In the genomic region with DNA sequence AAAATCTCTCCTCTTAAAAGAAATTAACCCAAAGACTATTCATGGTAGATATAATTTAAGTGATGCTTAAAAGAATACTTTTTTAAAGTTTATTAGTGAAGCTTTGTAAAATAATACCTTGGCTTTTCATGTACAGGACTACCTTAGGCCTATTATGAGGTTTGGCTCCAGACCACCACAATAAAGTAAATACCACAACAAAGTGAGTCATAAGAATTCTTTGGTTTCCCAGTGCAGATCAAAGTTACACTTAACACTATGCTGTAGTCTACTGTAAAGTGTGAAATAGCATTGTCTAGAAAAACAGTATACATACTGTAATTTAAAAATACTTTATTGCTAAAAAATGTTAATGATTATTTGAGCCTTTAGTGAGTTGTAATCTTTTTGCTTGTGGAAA, we compare ENCODE assay signal across 18 cellular contexts. TPM values are rescaled to one million over a fixed set of nuclear protein-coding genes. Genes with fewer than 3 reads are reported as not detected.
A peak's percentile ranks its signal among the peaks of the same experiment; 100 is the strongest.
DNase-seq lines count a peak whose midpoint lies in the region; ATAC-seq and TF ChIP-seq lines count a peak whose summit lies in the region.
"Had no signal": no experiment of that assay in that cellular context is flagged by ENCODE, and none has a peak within 500 bp of the region (broad histone marks: within the 10 kb centered on the region; RNA-seq: fewer than 3 reads in every experiment).

No MANE protein-coding gene starts in this region.

- no peaks in the 10 kb centered on the region for H3K9me3 Mint-ChIP-seq in activated T-helper 17 cell treated with anti-CD3 and anti-CD28 coated beads, Interleukin-2, amount 50 U/mL, for 72 hours
- H3K9me3 Mint-ChIP-seq: activated naive CD4-positive, alpha-beta T cell treated with anti-CD3 and anti-CD28 coated beads, Interleukin-2, amount 50 U/mL, for 24 hours; CD8-positive, alpha-beta memory T cell; stimulated activated naive CD8-positive, alpha-beta T cell treated with anti-CD3 and anti-CD28 coated beads, Interleukin-15, Interleukin-2, amounts not matched to agents 100 ng/mL and 50 ng/mL, for 24 hours had no signal

- no peak overlapping the region for H3K4me3 Mint-ChIP-seq in activated T-helper 17 cell treated with anti-CD3 and anti-CD28 coated beads, Interleukin-2, amount 50 U/mL, for 72 hours
- H3K4me3 Mint-ChIP-seq: activated naive CD4-positive, alpha-beta T cell treated with anti-CD3 and anti-CD28 coated beads, Interleukin-2, amount 50 U/mL, for 24 hours; stimulated activated naive CD8-positive, alpha-beta T cell treated with anti-CD3 and anti-CD28 coated beads, Interleukin-15, Interleukin-2, amounts not matched to agents 100 ng/mL and 50 ng/mL, for 24 hours had no signal

- H3K27me3 ChIP-seq in ACC112 (ENCODE audit: insufficient read depth, low read length): no peaks in the 10 kb centered on the region
- no peaks in the 10 kb centered on the region for H3K27me3 ChIP-seq in WERI-Rb-1 (ENCODE audit: insufficient read depth, low read depth, severe bottlenecking)
- H3K27me3 ChIP-seq: upper lobe of left lung had no signal

- H3K4me3 ChIP-seq in ACC112 (ENCODE audit: low read depth, low read length) (no peak overlapping the region), WERI-Rb-1 (ENCODE audit: low read depth, low read length) (no peak overlapping the region)
- H3K4me3 ChIP-seq: upper lobe of left lung had no signal

- peak overlapping the region; percentile 17 for H3K27ac Mint-ChIP-seq in activated T-helper 17 cell treated with anti-CD3 and anti-CD28 coated beads, Interleukin-2, amount 50 U/mL, for 72 hours
- H3K27ac Mint-ChIP-seq: stimulated activated naive CD8-positive, alpha-beta T cell treated with anti-CD3 and anti-CD28 coated beads, Interleukin-15, Interleukin-2, amounts not matched to agents 100 ng/mL and 50 ng/mL, for 24 hours had no signal

- no peak overlapping the region for H2AFZ ChIP-seq in ACC112 (ENCODE audit: low read length, unreplicated experiment)

- peaks cover 24% of the 10 kb centered on the region for H3K4me1 Mint-ChIP-seq in activated T-helper 17 cell treated with anti-CD3 and anti-CD28 coated beads, Interleukin-2, amount 50 U/mL, for 72 hours

- peak overlapping the region; percentile 69 for H3K27ac ChIP-seq in ACC112 (ENCODE audit: low read depth, low read length)
- H3K27ac ChIP-seq in WERI-Rb-1: no peak overlapping the region
- H3K27ac ChIP-seq: upper lobe of left lung had no signal

- no peak for TF ChIP-seq CTCF in WERI-Rb-1 (IDR thresholded peaks at IDR 0.05; ENCODE audit: low read depth, low read length)

- H3K9me3 ChIP-seq in WERI-Rb-1 (ENCODE audit: severe bottlenecking): peaks cover 9% of the 10 kb centered on the region
- H3K9me3 ChIP-seq: upper lobe of left lung had no signal

- ATAC-seq in activated T-helper 17 cell treated with anti-CD3 and anti-CD28 coated beads, Interleukin-2, amount 50 U/mL, for 72 hours (replicated peaks): peak; percentile 37
- no peak for ATAC-seq in GM21619 (IDR thresholded peaks at IDR 0.05; ENCODE audit: unreplicated experiment)

- H3K36me3 ChIP-seq in ACC112 (ENCODE audit: insufficient read depth, low read length) (peaks cover 64% of the 10 kb centered on the region), WERI-Rb-1 (peaks cover 95% of the 10 kb centered on the region)

- H3K36me3 Mint-ChIP-seq in activated T-helper 17 cell treated with anti-CD3 and anti-CD28 coated beads, Interleukin-2, amount 50 U/mL, for 72 hours (ENCODE audit: low read depth): peaks cover 100% of the 10 kb centered on the region

- in situ Hi-C loops in ACHN (cut with HindIII; ENCODE audit: low pct_ligation_motif_present, low pct_unique_long_range_greater_than_20kb, low sequenced_read_pairs): no loop called here

- H3K79me2 ChIP-seq in ACC112 (ENCODE audit: control insufficient read depth, insufficient read depth, low read length, unreplicated experiment): peaks cover 68% of the 10 kb centered on the region

- peaks cover 50% of the 10 kb centered on the region for H3K4me1 ChIP-seq in ACC112 (ENCODE audit: control insufficient read depth, insufficient read depth, low read length, unreplicated experiment)
- H3K4me1 ChIP-seq: upper lobe of left lung had no signal

- no peaks in the 10 kb centered on the region for H3K27me3 Mint-ChIP-seq in activated T-helper 17 cell treated with anti-CD3 and anti-CD28 coated beads, Interleukin-2, amount 50 U/mL, for 72 hours
- H3K27me3 Mint-ChIP-seq: activated naive CD4-positive, alpha-beta T cell treated with anti-CD3 and anti-CD28 coated beads, Interleukin-2, amount 50 U/mL, for 24 hours; CD8-positive, alpha-beta memory T cell; stimulated activated naive CD8-positive, alpha-beta T cell treated with anti-CD3 and anti-CD28 coated beads, Interleukin-15, Interleukin-2, amounts not matched to agents 100 ng/mL and 50 ng/mL, for 24 hours had no signal

- DNase-seq in HCEC 1CT (peak; percentile 50), iris pigment epithelial cell (ENCODE audit: low read depth) (peak; percentile 50), OCI-M1 (lab: John Stamatoyannopoulos, UW) (no peak), WERI-Rb-1 (no peak), ACHN (no peak)
- DNase-seq: activated CD4-positive, alpha-beta T cell treated with anti-CD3 and anti-CD28 coated beads for 4 hours; activated T-cell treated with anti-CD3 and anti-CD28 coated beads, Interleukin-2, amount 50 U/mL, for 1 hour; KBM-7; NCI-H1092; NCI-H524 treated with DMSO at 0.1 percent for 48 hours; T1000; upper lobe of left lung had no signal

RNA-seq across cellular contexts. Expression of a gene that starts 31.7 kb away (rescaled TPM):
- 100 to 1,000 TPM; 162 to 200 TPM for total RNA-seq in activated T-helper 17 cell treated with anti-CD3 and anti-CD28 coated beads, Interleukin-2, amount 50 U/mL, for 72 hours

RNA-seq across cellular contexts. Expression of a gene that starts 55.9 kb away (rescaled TPM):
- total RNA-seq in activated T-helper 17 cell treated with anti-CD3 and anti-CD28 coated beads, Interleukin-2, amount 50 U/mL, for 72 hours: 10 to 100 TPM; 32.4 to 48.6 TPM

RNA-seq across cellular contexts. Expression of a gene that starts 56.1 kb away (rescaled TPM):
- 100 to 1,000 TPM; 309 to 488 TPM for total RNA-seq in activated T-helper 17 cell treated with anti-CD3 and anti-CD28 coated beads, Interleukin-2, amount 50 U/mL, for 72 hours

Comparison
In these comparisons a context has a peak if more than half of its experiments do, and no peak if none do; other contexts are left out.
1. DNase-seq: peak in HCEC 1CT (single experiment) and iris pigment epithelial cell (single experiment); none in OCI-M1 (single experiment), WERI-Rb-1 (single experiment) and ACHN (single experiment).